ENCODE assay signal across 11 cellular contexts in genomic region chr7:152574892-152575511, GRCh38.
DNase-seq lines count a peak whose midpoint lies in the region; ATAC-seq and TF ChIP-seq lines count a peak whose summit lies in the region.
"Had no signal": no experiment of that assay in that cellular context is flagged by ENCODE, and none has a peak within 500 bp of the region (broad histone marks: within the 10 kb centered on the region; RNA-seq: fewer than 3 reads in every experiment).

No MANE protein-coding gene starts in this region.

- no peak for TF ChIP-seq CTCF in GM10266 (IDR thresholded peaks at IDR 0.05; ENCODE audit: control insufficient read depth, insufficient read depth, low read depth, missing control alignments)
- TF ChIP-seq CTCF in mucosa of descending colon (IDR thresholded peaks at IDR 0.05) = no peak

- peak; percentile 62 for DNase-seq in GM10266 (ENCODE audit: extremely low spot score)
- DNase-seq in NCI-H2227 (lab: John Stamatoyannopoulos, UW; ENCODE audit: unreplicated experiment) = peak; percentile 45
- peak in 1 of 3 donors; percentile 3 for DNase-seq in mucosa of descending colon
- no peak for DNase-seq in stimulated activated CD4-positive, alpha-beta T cell treated with anti-CD3 and anti-CD28 coated beads, Interleukin-15, amount 100 ng/mL, for 24 hours
- DNase-seq in cardiac septum (ENCODE audit: low spot score) = no peak
- DNase-seq in HEK293T (ENCODE audit: extremely low spot score) = no peak
- DNase-seq: naive B cell, substantia nigra had no signal

- no peaks in the 10 kb centered on the region for H3K36me3 ChIP-seq in mucosa of descending colon (ENCODE audit: low read depth)
- H3K36me3 ChIP-seq: HAP-1 had no signal

- H3K4me3 ChIP-seq in mucosa of descending colon = no peak overlapping the region
- H3K4me3 ChIP-seq: HAP-1 had no signal

- peaks cover 3% of the 10 kb centered on the region for H3K4me1 ChIP-seq in mucosa of descending colon (ENCODE audit: low read depth)
- H3K4me1 ChIP-seq: HAP-1 had no signal

- peak; percentile 84 for ATAC-seq in GM21717 (IDR thresholded peaks at IDR 0.05; ENCODE audit: unreplicated experiment)
- peak; percentile 73 for ATAC-seq in mucosa of descending colon
- no peak for ATAC-seq in GM18502 (IDR thresholded peaks at IDR 0.05; ENCODE audit: poor library complexity, unreplicated experiment)

- intact Hi-C loops in mucosa of descending colon (cut with DNase I, micrococcal nuclease) (no loop called here), cardiac septum (cut with DNase I) (no loop called here)

- no peaks in the 10 kb centered on the region for H3K9me3 ChIP-seq in mucosa of descending colon
- H3K9me3 ChIP-seq: HAP-1 had no signal

- CTCF ChIA-PET in HEK293T (lab: Yijun Ruan, JAX) = no interaction called here

- POLR2A ChIA-PET in HEK293T (lab: Yijun Ruan, JAX) = no interaction called here

TF ChIP-seq in HEK293T, 16 proteins besides CTCF, POLR2A, EP300 and RAD21:
- no peak for TF ChIP-seq ARNT (IDR thresholded peaks at IDR 0.05)
- TF ChIP-seq HDGF (IDR thresholded peaks at IDR 0.05; ENCODE audit: borderline replicate concordance) = no peak
- TF ChIP-seq FOXA1 (IDR thresholded peaks at IDR 0.05) = no peak
- no peak for TF ChIP-seq FOXK2 (IDR thresholded peaks at IDR 0.05)
- TF ChIP-seq CTBP1 (IDR thresholded peaks at IDR 0.05; ENCODE audit: borderline replicate concordance) = no peak
- no peak for TF ChIP-seq ELF4 (IDR thresholded peaks at IDR 0.05)
- TF ChIP-seq SP1 (IDR thresholded peaks at IDR 0.05) = no peak

Comparison
In these comparisons a context has a peak if more than half of its experiments do, and no peak if none do; other contexts are left out.
1. DNase-seq: peak in GM10266 (single experiment) and NCI-H2227 (single experiment); none in stimulated activated CD4-positive, alpha-beta T cell treated with anti-CD3 and anti-CD28 coated beads, Interleukin-15, amount 100 ng/mL, for 24 hours (single experiment), cardiac septum (single experiment) and HEK293T (single experiment).